14 cellular contexts compared by ENCODE assay signal in genomic region chr10:26911811-26912461, GRCh38. TPM values are rescaled to one million over a fixed set of nuclear protein-coding genes. Genes with fewer than 3 reads are reported as not detected.
DNase-seq lines count a peak whose midpoint lies in the region; ATAC-seq and TF ChIP-seq lines count a peak whose summit lies in the region.
"Had no signal": no experiment of that assay in that cellular context is flagged by ENCODE, and none has a peak within 500 bp of the region (broad histone marks: within the 10 kb centered on the region; RNA-seq: fewer than 3 reads in every experiment).

No MANE protein-coding gene starts in this region.

- TF ChIP-seq CTCF in ovary (IDR thresholded peaks at IDR 0.05) = no peak

- DNase-seq in CD1c-positive myeloid dendritic cell (ENCODE audit: extremely low spot score) = peak; percentile 38
- peak; percentile 76 for DNase-seq in MV-4-11 (lab: John Stamatoyannopoulos, UW)
- no peak for DNase-seq in ovary
- no peak for DNase-seq in NCI-H146 (lab: John Stamatoyannopoulos, UW)
- no peak for DNase-seq in SW 1271 (lab: John Stamatoyannopoulos, UW)
- DNase-seq in stimulated activated CD4-positive, alpha-beta T cell treated with anti-CD3 and anti-CD28 coated beads, Interleukin-4, amount 100 ng/mL, for 4 hours = no peak
- DNase-seq: activated CD8-positive, alpha-beta memory T cell treated with anti-CD3 and anti-CD28 coated beads, Interleukin-2, amount 50 U/mL, for 4 hours; posterior cingulate gyrus; thyroid gland had no signal

- peak; percentile 88 for ATAC-seq in GM19351 (IDR thresholded peaks at IDR 0.05; ENCODE audit: unreplicated experiment)
- peak; percentile 52 for ATAC-seq in HG02678 (IDR thresholded peaks at IDR 0.05; ENCODE audit: unreplicated experiment)
- ATAC-seq: A549, WTC11 had no signal

- TF ChIP-seq EP300 in ovary (IDR thresholded peaks at IDR 0.05) = no peak

- no peak for TF ChIP-seq POLR2A in ovary (IDR thresholded peaks at IDR 0.05)

- 57 to 76% (median 60%) methylated on average over 4 of the region's 4 CpGs for WGBS in ovary, 3 donors

- no peaks in the 10 kb centered on the region for H3K9me3 ChIP-seq in ovary
- H3K9me3 ChIP-seq: A549, thyroid gland had no signal

- no peaks in the 10 kb centered on the region for H3K27me3 ChIP-seq in ovary
- H3K27me3 ChIP-seq: thyroid gland had no signal

- no peaks in the 10 kb centered on the region for H3K36me3 ChIP-seq in ovary
- H3K36me3 ChIP-seq: thyroid gland had no signal

- intact Hi-C loops in ovary (cut with DNase I) = no loop called here

- no peaks in the 10 kb centered on the region for H3K4me1 ChIP-seq in ovary (ENCODE audit: insufficient read depth)
- H3K4me1 ChIP-seq: A549, thyroid gland had no signal

- H3K27ac ChIP-seq in ovary = no peak overlapping the region
- H3K27ac ChIP-seq: A549, SK-N-MC, thyroid gland had no signal

- H3K4me3 ChIP-seq in ovary = no peak overlapping the region
- H3K4me3 ChIP-seq: A549, SK-N-MC, thyroid gland had no signal

RNA-seq across cellular contexts. Expression of gene ABI1, which starts 51.2 kb away (rescaled TPM):
- total RNA-seq in ovary = 10 to 100 TPM; 29.8 to 51.7 (median 42.1) TPM
- polyA plus RNA-seq in ovary = 10 to 100 TPM; 31.1 to 51.1 TPM

Comparison
In these comparisons a context has a peak if more than half of its experiments do, and no peak if none do; other contexts are left out.
1. DNase-seq: peak in CD1c-positive myeloid dendritic cell (single experiment) and MV-4-11 (single experiment); none in ovary (0 of 5), NCI-H146 (single experiment), SW 1271 (0 of 2) and stimulated activated CD4-positive, alpha-beta T cell treated with anti-CD3 and anti-CD28 coated beads, Interleukin-4, amount 100 ng/mL, for 4 hours (0 of 2).